In genomic region chr20:33674294-33675126, GRCh38 we compare ENCODE assay signal across 8 cellular contexts. TPM values are rescaled to one million over a fixed set of nuclear protein-coding genes. Genes with fewer than 3 reads are reported as not detected.
A peak's percentile ranks its signal among the peaks of the same experiment; 100 is the strongest.
DNase-seq lines count a peak whose midpoint lies in the region; ATAC-seq lines count a peak whose summit lies in the region.

Gene NECAB3, minus strand, starts transcription at chr20:33674428. Its CDS starts 76 bp downstream, at chr20:33674352.

- in situ Hi-C loops in G401 (cut with HindIII; ENCODE audit: low sequenced_read_pairs) (no loop called here), T47D (cut with HindIII; ENCODE audit: low pct_unique_long_range_greater_than_20kb, low sequenced_read_pairs) (no loop called here)

- H3K4me3 ChIP-seq in iPS-18c (ENCODE audit: insufficient read depth, low read depth, low read length), result peak within 1 kb of the TSS; percentile 71

- intact Hi-C loops in sciatic nerve (cut with DNase I), result no loop called here

- peak; percentile 76 for ATAC-seq in sciatic nerve

- DNase-seq in G401 (ENCODE audit: low spot score), result peak; percentile 57
- DNase-seq in HCEC 1CT, result peak; percentile 73
- peak; percentile 88 for DNase-seq in NCI-H146 (lab: John Stamatoyannopoulos, UW)
- peak; percentile 49 for DNase-seq in T-helper 9 cell
- peak; percentile 87 to 91 for DNase-seq in T47D (ENCODE audit: low read depth in 1 of 2, low spot score in 1 of 2)
- DNase-seq in sciatic nerve (ENCODE audit: low spot score), result peak; percentile 90
- no peak for DNase-seq in GM19240 (ENCODE audit: insufficient read length, low spot score)

- H3K9me3 ChIP-seq in iPS-18c (ENCODE audit: control insufficient read depth, insufficient read depth, low read length), result no peaks in the 10 kb centered on the region

RNA-seq across cellular contexts. Expression of gene NECAB3, which starts in this region (rescaled TPM):
- total RNA-seq in G401 (2014; rRNA removed; shearing (Covaris generic)), result 69.9 and 72.1 TPM in 2 replicates
- total RNA-seq in sciatic nerve, result 24.1 TPM
